ENCODE assay signal across 1 cellular context in genomic region chr3:193314161-193314560, GRCh38.
TF ChIP-seq lines count a peak whose summit lies in the region.

No MANE protein-coding gene starts in this region.

TF ChIP-seq in HCT116, 20 proteins besides CTCF, POLR2A, EP300 and RAD21 (continued from another document):
- no peak for TF ChIP-seq ZBTB33 (IDR thresholded peaks at IDR 0.05; ENCODE audit: extremely low read depth, insufficient replicate concordance, low read length)
- TF ChIP-seq YY1 (IDR thresholded peaks at IDR 0.05; ENCODE audit: extremely low read depth, insufficient replicate concordance, low read depth, low read length) = no peak
- no peak for TF ChIP-seq CEBPB (IDR thresholded peaks at IDR 0.05; ENCODE audit: low read depth)
- no peak for TF ChIP-seq ATF3 (IDR thresholded peaks at IDR 0.05)
- no peak for TF ChIP-seq SRF (IDR thresholded peaks at IDR 0.05; ENCODE audit: low read depth)
TF ChIP-seq in HCT116: peak in this region for 0.
